Comparison of ENCODE assay signal across 30 cellular contexts in genomic region chr16:57412584-57412983, GRCh38. TPM values are rescaled to one million over a fixed set of nuclear protein-coding genes. Genes with fewer than 3 reads are reported as not detected.
"Had no signal": no experiment of that assay in that cellular context is flagged by ENCODE, and none has a peak within 500 bp of the region (broad histone marks: within the 10 kb centered on the region; RNA-seq: fewer than 3 reads in every experiment).

No MANE protein-coding gene starts in this region.

- H3K27ac Mint-ChIP-seq: activated CD4-positive, alpha-beta memory T cell treated with anti-CD3 and anti-CD28 coated beads for 36 hours; activated CD4-positive, alpha-beta T cell treated with anti-CD3 and anti-CD28 coated beads for 36 hours; activated naive CD8-positive, alpha-beta T cell treated with anti-CD3 and anti-CD28 coated beads for 36 hours; activated T-helper 1 cell treated with anti-CD3 and anti-CD28 coated beads, Interleukin-12 subunit alpha, Interleukin-12 subunit beta, Interleukin-2, Interleukin-4 antibody, amounts not matched to agents 30 ng/mL and 10 ng/mL and 1 ng/mL, durations not matched to agents 14 hours and 24 hours and 36 hours had no signal

- H3K27ac ChIP-seq: brain microvascular endothelial cell, WERI-Rb-1 had no signal

- H3K36me3 Mint-ChIP-seq: activated CD4-positive, alpha-beta memory T cell treated with anti-CD3 and anti-CD28 coated beads for 36 hours; activated naive CD8-positive, alpha-beta T cell treated with anti-CD3 and anti-CD28 coated beads for 36 hours had no signal

- H3K27me3 ChIP-seq: brain microvascular endothelial cell had no signal

- H3K27me3 Mint-ChIP-seq: activated CD4-positive, alpha-beta memory T cell treated with anti-CD3 and anti-CD28 coated beads for 36 hours; activated CD4-positive, alpha-beta T cell treated with anti-CD3 and anti-CD28 coated beads for 36 hours; activated naive CD8-positive, alpha-beta T cell treated with anti-CD3 and anti-CD28 coated beads for 36 hours; central memory CD8-positive, alpha-beta T cell had no signal

- H3K36me3 ChIP-seq: brain microvascular endothelial cell, MG63, WERI-Rb-1 had no signal

- DNase-seq: activated CD4-positive, alpha-beta memory T cell treated with anti-CD3 and anti-CD28 coated beads for 36 hours; activated CD4-positive, alpha-beta T cell treated with anti-CD3 and anti-CD28 coated beads for 36 hours; activated CD4-positive, alpha-beta T cell treated with anti-CD3 and anti-CD28 coated beads, Interleukin-2, amount 50 U/mL, for 1 hour; activated CD8-positive, alpha-beta memory T cell treated with anti-CD3 and anti-CD28 coated beads, Interleukin-2, amount 50 U/mL, for 4 hours; activated effector memory CD4-positive, alpha-beta T cell treated with Interleukin-2 at 50 U/mL for 16 hours; activated naive CD4-positive, alpha-beta T cell treated with anti-CD3 and anti-CD28 coated beads, Interleukin-2, amount 50 U/mL, for 16 hours; activated naive CD8-positive, alpha-beta T cell treated with anti-CD3 and anti-CD28 coated beads for 36 hours; activated T-cell treated with anti-CD3 and anti-CD28 coated beads for 4 hours; activated T-cell treated with anti-CD3 and anti-CD28 coated beads, Interleukin-2, amount 50 U/mL, for 4 hours; amniotic stem cell; aorta; brain microvascular endothelial cell; Kasumi-1; MG63; NCI-H1048; NCI-H1105 treated with DMSO at 0.1 percent for 48 hours; NCI-H1436; NCI-H1694; NCI-H2029; NCI-H345; NCI-H524 treated with DMSO at 0.1 percent for 48 hours; Right ventricle myocardium superior; T1000; WERI-Rb-1 had no signal

- H3K4me3 ChIP-seq: MG63 had no signal

- H3K4me3 Mint-ChIP-seq: activated CD4-positive, alpha-beta memory T cell treated with anti-CD3 and anti-CD28 coated beads for 36 hours; activated CD4-positive, alpha-beta T cell treated with anti-CD3 and anti-CD28 coated beads for 36 hours; activated naive CD8-positive, alpha-beta T cell treated with anti-CD3 and anti-CD28 coated beads for 36 hours; activated T-cell treated with anti-CD3 and anti-CD28 coated beads, Interleukin-2, amount 50 U/mL, for 4 hours; activated T-helper 1 cell treated with anti-CD3 and anti-CD28 coated beads, Interleukin-12 subunit alpha, Interleukin-12 subunit beta, Interleukin-2, Interleukin-4 antibody, amounts not matched to agents 30 ng/mL and 10 ng/mL and 1 ng/mL, durations not matched to agents 14 hours and 24 hours and 36 hours; central memory CD8-positive, alpha-beta T cell had no signal

- H3K9me3 ChIP-seq: MG63 had no signal

- ATAC-seq: activated CD4-positive, alpha-beta T cell treated with anti-CD3 and anti-CD28 coated beads for 36 hours; activated T-cell treated with anti-CD3 and anti-CD28 coated beads, Interleukin-2, amount 50 U/mL, for 4 hours had no signal

- H3K9me3 Mint-ChIP-seq: activated CD4-positive, alpha-beta memory T cell treated with anti-CD3 and anti-CD28 coated beads for 36 hours; activated naive CD8-positive, alpha-beta T cell treated with anti-CD3 and anti-CD28 coated beads for 36 hours; activated T-cell treated with anti-CD3 and anti-CD28 coated beads, Interleukin-2, amount 50 U/mL, for 4 hours; activated T-helper 1 cell treated with anti-CD3 and anti-CD28 coated beads, Interleukin-12 subunit alpha, Interleukin-12 subunit beta, Interleukin-2, Interleukin-4 antibody, amounts not matched to agents 30 ng/mL and 10 ng/mL and 1 ng/mL, durations not matched to agents 14 hours and 24 hours and 36 hours; central memory CD8-positive, alpha-beta T cell had no signal

RNA-seq across cellular contexts. Expression of gene CCL17, which starts 8.0 kb away (rescaled TPM):
- total RNA-seq: activated naive CD8-positive, alpha-beta T cell treated with anti-CD3 and anti-CD28 coated beads for 36 hours; chondrocyte; NCI-H460; Right ventricle myocardium superior; T-helper 2 cell treated with Interferon-gamma antibody and Interleukin-4, amounts not matched to agents 100 ng/mL and 5 ng/mL, for 36 hours had no signal
- polyA plus RNA-seq: aorta had no signal

RNA-seq across cellular contexts. Expression of gene CX3CL1, which starts 40.3 kb away (rescaled TPM):
- total RNA-seq: activated CD4-positive, alpha-beta memory T cell treated with anti-CD3 and anti-CD28 coated beads for 36 hours; activated CD4-positive, alpha-beta T cell treated with anti-CD3 and anti-CD28 coated beads for 36 hours; activated T-helper 1 cell treated with anti-CD3 and anti-CD28 coated beads, Interleukin-12 subunit alpha, Interleukin-12 subunit beta, Interleukin-2, Interleukin-4 antibody, amounts not matched to agents 30 ng/mL and 10 ng/mL and 1 ng/mL, durations not matched to agents 14 hours and 24 hours and 36 hours; NCI-H460; T-helper 1 cell treated with Interleukin-12 subunit alpha and Interleukin-12 subunit beta and Interleukin-4 antibody, amounts not matched to agents 30 ng/mL and 1 ng/mL, for 36 hours; T-helper 2 cell treated with Interferon-gamma antibody and Interleukin-4, amounts not matched to agents 100 ng/mL and 5 ng/mL, for 36 hours had no signal
